Comparison of ENCODE assay signal across 1 cellular context in genomic region chr2:101788995-101789970, GRCh38.
TF ChIP-seq lines count a peak whose summit lies in the region.

No MANE protein-coding gene starts in this region.

TF ChIP-seq in HepG2, 621 proteins besides CTCF, POLR2A, EP300 and RAD21 (continued from another document and continues in another):
- no peak for TF ChIP-seq GMEB1 (CRISPR knock-in tag; IDR thresholded peaks at IDR 0.05; ENCODE audit: borderline replicate concordance)
- TF ChIP-seq MTA3 (CRISPR knock-in tag; IDR thresholded peaks at IDR 0.05) = no peak
- TF ChIP-seq MLX (CRISPR knock-in tag; IDR thresholded peaks at IDR 0.05) = 0 out of 2 replicates have a peak, but pooled peaks have one; percentile 18
- TF ChIP-seq NCOR1 (IDR thresholded peaks at IDR 0.05; ENCODE audit: borderline replicate concordance, low read length) = peak; percentile 44; the same call in 1 of the 2 replicates
- TF ChIP-seq ZNF629 (CRISPR knock-in tag; conservative IDR thresholded peaks at IDR 0.05) = no peak
- TF ChIP-seq ZNF451 (CRISPR knock-in tag; IDR thresholded peaks at IDR 0.05) = no peak
- no peak for TF ChIP-seq USF2 (IDR thresholded peaks at IDR 0.05; ENCODE audit: low read depth, low read length)
- TF ChIP-seq USF2 (CRISPR knock-in tag; IDR thresholded peaks at IDR 0.05; ENCODE audit: borderline replicate concordance) = no peak
- TF ChIP-seq TERF1 (CRISPR knock-in tag; IDR thresholded peaks at IDR 0.05) = no peak
- TF ChIP-seq HNRNPUL1 (IDR thresholded peaks at IDR 0.05; ENCODE audit: low read depth, low read length) = no peak
- 0 out of 2 replicates have a peak, but pooled peaks have one; percentile 4 for TF ChIP-seq HMG20A (CRISPR knock-in tag; IDR thresholded peaks at IDR 0.05; ENCODE audit: borderline replicate concordance)
- TF ChIP-seq SNAPC5 (CRISPR knock-in tag; IDR thresholded peaks at IDR 0.05; ENCODE audit: borderline replicate concordance) = no peak
- TF ChIP-seq ZNF558 (CRISPR knock-in tag; IDR thresholded peaks at IDR 0.05; ENCODE audit: borderline replicate concordance) = no peak
- no peak for TF ChIP-seq ZNF547 (CRISPR knock-in tag; IDR thresholded peaks at IDR 0.05)
- TF ChIP-seq ZKSCAN8 (CRISPR knock-in tag; IDR thresholded peaks at IDR 0.05; ENCODE audit: borderline replicate concordance) = no peak
- TF ChIP-seq ERF (CRISPR knock-in tag; IDR thresholded peaks at IDR 0.05) = no peak
- peak; percentile 56; the same call in 1 of the 2 replicates for TF ChIP-seq AHDC1 (CRISPR knock-in tag; IDR thresholded peaks at IDR 0.05; ENCODE audit: borderline replicate concordance)
- no peak for TF ChIP-seq POLR2G (IDR thresholded peaks at IDR 0.05; ENCODE audit: low read depth, low read length)
- no peak for TF ChIP-seq SMAD9 (CRISPR knock-in tag; IDR thresholded peaks at IDR 0.05)
- TF ChIP-seq IKZF4 (CRISPR knock-in tag; IDR thresholded peaks at IDR 0.05; ENCODE audit: borderline replicate concordance, low read depth, not compliant biosample characterization) = no peak
- TF ChIP-seq ATF5 (CRISPR knock-in tag; IDR thresholded peaks at IDR 0.05; ENCODE audit: low read depth) = no peak
- TF ChIP-seq IKZF1 (IDR thresholded peaks at IDR 0.05) = no peak
- TF ChIP-seq ZNF7 (CRISPR knock-in tag; IDR thresholded peaks at IDR 0.05) = no peak
- TF ChIP-seq MZF1 (CRISPR knock-in tag; IDR thresholded peaks at IDR 0.05; ENCODE audit: borderline replicate concordance) = no peak
- no peak for TF ChIP-seq WIZ (CRISPR knock-in tag; IDR thresholded peaks at IDR 0.05)
- no peak for TF ChIP-seq EEA1 (CRISPR knock-in tag; IDR thresholded peaks at IDR 0.05; ENCODE audit: borderline replicate concordance)
- TF ChIP-seq KAT8 (CRISPR knock-in tag; IDR thresholded peaks at IDR 0.05) = peak; percentile 34; the same call in 1 of the 2 replicates
- no peak for TF ChIP-seq HCFC1 (IDR thresholded peaks at IDR 0.05; ENCODE audit: low read depth, low read length)
- 0 out of 2 replicates have a peak, but pooled peaks have one; percentile 28 for TF ChIP-seq ARID5B (CRISPR knock-in tag; IDR thresholded peaks at IDR 0.05)
- no peak for TF ChIP-seq ZNF292 (CRISPR knock-in tag; IDR thresholded peaks at IDR 0.05; ENCODE audit: borderline replicate concordance, low read depth)
- TF ChIP-seq RBM22 (optimal IDR thresholded peaks at IDR 0.05; ENCODE audit: low read length) = peak; percentile 79
- no peak for TF ChIP-seq ZNF724P (CRISPR knock-in tag; IDR thresholded peaks at IDR 0.05; ENCODE audit: borderline replicate concordance)
- TF ChIP-seq SCMH1 (CRISPR knock-in tag; IDR thresholded peaks at IDR 0.05; ENCODE audit: borderline replicate concordance) = no peak
- TF ChIP-seq BHLHE40 (IDR thresholded peaks at IDR 0.05; ENCODE audit: low read length) = no peak
- no peak for TF ChIP-seq ZSCAN31 (CRISPR knock-in tag; IDR thresholded peaks at IDR 0.05; ENCODE audit: low read depth)
- TF ChIP-seq ZNF768 (CRISPR knock-in tag; IDR thresholded peaks at IDR 0.05) = no peak
- no peak for TF ChIP-seq FOXP4 (CRISPR knock-in tag; IDR thresholded peaks at IDR 0.05)
- no peak for TF ChIP-seq TSC22D2 (CRISPR knock-in tag; IDR thresholded peaks at IDR 0.05; ENCODE audit: borderline replicate concordance)
- no peak for TF ChIP-seq ZKSCAN1 (IDR thresholded peaks at IDR 0.05; ENCODE audit: low read length)
- TF ChIP-seq CEBPB (IDR thresholded peaks at IDR 0.05; ENCODE audit: borderline replicate concordance, low read depth, low read length) = no peak
- no peak for TF ChIP-seq ZBTB1 (CRISPR knock-in tag; IDR thresholded peaks at IDR 0.05; ENCODE audit: borderline replicate concordance)
- TF ChIP-seq MXD3 (CRISPR knock-in tag; IDR thresholded peaks at IDR 0.05) = no peak
- TF ChIP-seq ZNF329 (CRISPR knock-in tag; IDR thresholded peaks at IDR 0.05; ENCODE audit: low read depth) = no peak
- no peak for TF ChIP-seq ZNF644 (CRISPR knock-in tag; IDR thresholded peaks at IDR 0.05; ENCODE audit: low read depth)
- TF ChIP-seq ZNF772 (CRISPR knock-in tag; IDR thresholded peaks at IDR 0.05) = no peak
